Comparison of ENCODE assay signal across 31 cellular contexts in the genomic region with DNA sequence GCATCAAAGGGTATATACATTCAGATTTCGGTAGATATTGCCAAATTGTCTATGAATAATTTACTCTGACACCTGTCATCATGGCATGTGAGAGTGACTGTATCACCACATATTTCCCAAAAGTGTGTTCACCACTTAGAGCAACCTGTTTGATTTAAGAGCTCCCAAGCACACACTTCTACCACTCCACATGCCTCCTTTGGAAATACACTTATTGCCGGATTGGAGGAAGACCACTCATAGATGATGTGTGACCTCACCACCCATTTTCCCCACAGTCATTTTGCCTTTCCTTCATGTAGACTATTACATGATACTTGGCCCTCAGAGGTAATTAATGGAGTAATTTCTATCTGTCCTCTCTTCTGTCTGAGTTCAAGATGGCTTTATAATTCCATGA.
"Had no signal": no experiment of that assay in that cellular context is flagged by ENCODE, and none has a peak within 500 bp of the region (broad histone marks: within the 10 kb centered on the region; RNA-seq: fewer than 3 reads in every experiment).

No MANE protein-coding gene starts in this region.

- H3K27me3 ChIP-seq: adrenal gland, ascending aorta, body of pancreas, brain microvascular endothelial cell, breast epithelium, cardiac muscle cell had no signal

- H3K9me3 ChIP-seq: adrenal gland, ascending aorta, body of pancreas, breast epithelium had no signal

- H3K27ac ChIP-seq: adrenal gland, ascending aorta, body of pancreas, brain microvascular endothelial cell, breast epithelium, cardiac muscle cell had no signal

- H3K36me3 ChIP-seq: adrenal gland, ascending aorta, brain microvascular endothelial cell, breast epithelium, cardiac muscle cell had no signal

- ATAC-seq: activated naive CD4-positive, alpha-beta T cell treated with anti-CD3 and anti-CD28 coated beads, Interleukin-2, amount 50 U/mL, for 72 hours; activated naive CD8-positive, alpha-beta T cell treated with anti-CD3 and anti-CD28 coated beads, Interleukin-2, amount 50 U/mL, for 24 hours; activated T-cell treated with anti-CD3 and anti-CD28 coated beads, Interleukin-2, amount 50 U/mL, for 4 hours; activated T-cell treated with anti-CD3 and anti-CD28 coated beads, Interleukin-2, amount 50 U/mL, for 72 hours; activated T-helper 17 cell treated with anti-CD3 and anti-CD28 coated beads, Interleukin-2, amount 50 U/mL, for 72 hours; body of pancreas had no signal

- DNase-seq: activated effector memory CD4-positive, alpha-beta T cell treated with anti-CD3 and anti-CD28 coated beads, Interleukin-2, amount 50 U/mL, for 16 hours; activated effector memory CD4-positive, alpha-beta T cell treated with Interleukin-2 at 50 U/mL for 16 hours; activated gamma-delta T cell; activated gamma-delta T cell treated with Interleukin-2 at 50 U/mL for 16 hours; activated naive CD4-positive, alpha-beta T cell; activated naive CD4-positive, alpha-beta T cell treated with anti-CD3 and anti-CD28 coated beads for 36 hours; activated naive CD4-positive, alpha-beta T cell treated with anti-CD3 and anti-CD28 coated beads, Interleukin-2, amount 10 ng/mL, durations not matched to agents 7 days and 5 days; activated naive CD4-positive, alpha-beta T cell treated with anti-CD3 and anti-CD28 coated beads, Interleukin-2, amount 50 U/mL, for 16 hours; activated naive CD4-positive, alpha-beta T cell treated with Interleukin-2 at 50 U/mL for 16 hours; activated naive CD8-positive, alpha-beta T cell treated with anti-CD3 and anti-CD28 coated beads for 36 hours; activated naive CD8-positive, alpha-beta T cell treated with anti-CD3 and anti-CD28 coated beads, Interleukin-2, amount 10 ng/mL, durations not matched to agents 7 days and 5 days; activated naive CD8-positive, alpha-beta T cell treated with anti-CD3 and anti-CD28 coated beads, Interleukin-2, amount 50 U/mL, for 24 hours; activated T-cell treated with anti-CD3 and anti-CD28 coated beads, Interleukin-2, amount 50 U/mL, for 1 hour; activated T-cell treated with anti-CD3 and anti-CD28 coated beads, Interleukin-2, amount 50 U/mL, for 24 hours; activated T-cell treated with anti-CD3 and anti-CD28 coated beads, Interleukin-2, amount 50 U/mL, for 4 hours; activated T-cell treated with anti-CD3 and anti-CD28 coated beads, Interleukin-2, amount 50 U/mL, for 48 hours; activated T-cell treated with anti-CD3 and anti-CD28 coated beads, Interleukin-2, amount 50 U/mL, for 72 hours; adrenal gland; amniotic stem cell; anterior cingulate cortex; aorta; body of pancreas; brain microvascular endothelial cell; caudate nucleus; central memory CD4-positive, alpha-beta T cell; cerebellar nuclear complex had no signal

- H3K4me3 ChIP-seq: adrenal gland, ascending aorta, body of pancreas, breast epithelium, cardiac muscle cell had no signal

- H3K4me1 ChIP-seq: ascending aorta, body of pancreas, breast epithelium had no signal
